Comparison of ENCODE assay signal across 1 cellular context in the genomic region with DNA sequence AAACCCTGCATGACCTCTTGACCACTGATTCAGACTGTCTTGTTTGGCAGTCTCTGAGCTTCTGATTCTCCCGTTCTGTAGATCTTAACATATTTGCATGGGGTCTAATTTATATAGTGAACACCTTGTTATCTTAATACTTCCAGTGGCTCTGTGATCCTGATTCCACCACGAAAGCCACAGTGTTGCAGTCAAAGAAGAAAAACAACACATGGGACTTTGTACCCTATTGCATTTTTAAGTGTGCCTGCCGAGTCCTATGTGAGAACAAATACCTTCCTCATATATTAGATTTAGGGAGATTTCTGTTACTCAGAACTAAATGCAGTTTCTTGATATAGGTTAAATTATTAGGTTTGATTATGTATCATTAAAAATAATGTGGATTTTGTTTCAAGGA.
TF ChIP-seq lines count a peak whose summit lies in the region.

No MANE protein-coding gene starts in this region.

TF ChIP-seq in HepG2, 621 proteins besides CTCF, POLR2A, EP300 and RAD21 (continues in another document):
- no peak for TF ChIP-seq MYNN (CRISPR knock-in tag; IDR thresholded peaks at IDR 0.05; ENCODE audit: low read depth)
- no peak for TF ChIP-seq MTF2 (CRISPR knock-in tag; IDR thresholded peaks at IDR 0.05; ENCODE audit: borderline replicate concordance)
- no peak for TF ChIP-seq FOXP1 (IDR thresholded peaks at IDR 0.05)
- 0 out of 2 replicates have a peak, but pooled peaks have one; percentile 35 for TF ChIP-seq FOXP1 (CRISPR knock-in tag; IDR thresholded peaks at IDR 0.05)
- TF ChIP-seq ZBTB1 (CRISPR knock-in tag; IDR thresholded peaks at IDR 0.05; ENCODE audit: borderline replicate concordance), result no peak
- TF ChIP-seq XRCC5 (optimal IDR thresholded peaks at IDR 0.05; ENCODE audit: low read length), result no peak
- no peak for TF ChIP-seq NCOA5 (CRISPR knock-in tag; IDR thresholded peaks at IDR 0.05)
- TF ChIP-seq, protein P1, sequence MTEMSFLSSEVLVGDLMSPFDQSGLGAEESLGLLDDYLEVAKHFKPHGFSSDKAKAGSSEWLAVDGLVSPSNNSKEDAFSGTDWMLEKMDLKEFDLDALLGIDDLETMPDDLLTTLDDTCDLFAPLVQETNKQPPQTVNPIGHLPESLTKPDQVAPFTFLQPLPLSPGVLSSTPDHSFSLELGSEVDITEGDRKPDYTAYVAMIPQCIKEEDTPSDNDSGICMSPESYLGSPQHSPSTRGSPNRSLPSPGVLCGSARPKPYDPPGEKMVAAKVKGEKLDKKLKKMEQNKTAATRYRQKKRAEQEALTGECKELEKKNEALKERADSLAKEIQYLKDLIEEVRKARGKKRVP (CRISPR knock-in tag; IDR thresholded peaks at IDR 0.05), result no peak
- TF ChIP-seq ZNF24 (IDR thresholded peaks at IDR 0.05), result no peak
- no peak for TF ChIP-seq ELF3 (CRISPR knock-in tag; IDR thresholded peaks at IDR 0.05)
- TF ChIP-seq NR2F6 (IDR thresholded peaks at IDR 0.05), result 0 out of 2 replicates have a peak, but pooled peaks have one; percentile 12
- TF ChIP-seq NR2F6 (CRISPR knock-in tag; IDR thresholded peaks at IDR 0.05), result no peak
- no peak for TF ChIP-seq ZNF17 (CRISPR knock-in tag; IDR thresholded peaks at IDR 0.05)
- TF ChIP-seq, protein P2, sequence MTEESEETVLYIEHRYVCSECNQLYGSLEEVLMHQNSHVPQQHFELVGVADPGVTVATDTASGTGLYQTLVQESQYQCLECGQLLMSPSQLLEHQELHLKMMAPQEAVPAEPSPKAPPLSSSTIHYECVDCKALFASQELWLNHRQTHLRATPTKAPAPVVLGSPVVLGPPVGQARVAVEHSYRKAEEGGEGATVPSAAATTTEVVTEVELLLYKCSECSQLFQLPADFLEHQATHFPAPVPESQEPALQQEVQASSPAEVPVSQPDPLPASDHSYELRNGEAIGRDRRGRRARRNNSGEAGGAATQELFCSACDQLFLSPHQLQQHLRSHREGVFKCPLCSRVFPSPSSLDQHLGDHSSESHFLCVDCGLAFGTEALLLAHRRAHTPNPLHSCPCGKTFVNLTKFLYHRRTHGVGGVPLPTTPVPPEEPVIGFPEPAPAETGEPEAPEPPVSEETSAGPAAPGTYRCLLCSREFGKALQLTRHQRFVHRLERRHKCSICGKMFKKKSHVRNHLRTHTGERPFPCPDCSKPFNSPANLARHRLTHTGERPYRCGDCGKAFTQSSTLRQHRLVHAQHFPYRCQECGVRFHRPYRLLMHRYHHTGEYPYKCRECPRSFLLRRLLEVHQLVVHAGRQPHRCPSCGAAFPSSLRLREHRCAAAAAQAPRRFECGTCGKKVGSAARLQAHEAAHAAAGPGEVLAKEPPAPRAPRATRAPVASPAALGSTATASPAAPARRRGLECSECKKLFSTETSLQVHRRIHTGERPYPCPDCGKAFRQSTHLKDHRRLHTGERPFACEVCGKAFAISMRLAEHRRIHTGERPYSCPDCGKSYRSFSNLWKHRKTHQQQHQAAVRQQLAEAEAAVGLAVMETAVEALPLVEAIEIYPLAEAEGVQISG (CRISPR knock-in tag; IDR thresholded peaks at IDR 0.05), result no peak
- no peak for TF ChIP-seq ZNF644 (CRISPR knock-in tag; IDR thresholded peaks at IDR 0.05; ENCODE audit: low read depth)
- TF ChIP-seq FOSL2 (CRISPR knock-in tag; IDR thresholded peaks at IDR 0.05), result no peak
- TF ChIP-seq HNF4A (CRISPR knock-in tag; IDR thresholded peaks at IDR 0.05), result peak; percentile 81
- no peak for TF ChIP-seq ZNF383 (CRISPR knock-in tag; IDR thresholded peaks at IDR 0.05; ENCODE audit: borderline replicate concordance)
- no peak for TF ChIP-seq TSC22D2 (CRISPR knock-in tag; IDR thresholded peaks at IDR 0.05; ENCODE audit: borderline replicate concordance)
- no peak for TF ChIP-seq ZSCAN20 (CRISPR knock-in tag; IDR thresholded peaks at IDR 0.05; ENCODE audit: borderline replicate concordance)
- peak; percentile 49 for TF ChIP-seq SAP130 (CRISPR knock-in tag; IDR thresholded peaks at IDR 0.05; ENCODE audit: low read depth)
- TF ChIP-seq SNAPC2 (CRISPR knock-in tag; IDR thresholded peaks at IDR 0.05), result no peak
- TF ChIP-seq ZNF550 (CRISPR knock-in tag; IDR thresholded peaks at IDR 0.05; ENCODE audit: borderline replicate concordance), result no peak
- no peak for TF ChIP-seq KDM2A (CRISPR knock-in tag; IDR thresholded peaks at IDR 0.05; ENCODE audit: borderline replicate concordance, low read depth)
- no peak for TF ChIP-seq ZNF549 (CRISPR knock-in tag; IDR thresholded peaks at IDR 0.05)
- TF ChIP-seq HNF4G (IDR thresholded peaks at IDR 0.05; ENCODE audit: borderline replicate concordance, low read depth, low read length), result peak; percentile 62
- no peak for TF ChIP-seq HNF4G (CRISPR knock-in tag; IDR thresholded peaks at IDR 0.05; ENCODE audit: borderline replicate concordance, low read depth)
- no peak for TF ChIP-seq ZNF570 (CRISPR knock-in tag; IDR thresholded peaks at IDR 0.05; ENCODE audit: borderline replicate concordance)
- TF ChIP-seq ATF6 (CRISPR knock-in tag; conservative IDR thresholded peaks at IDR 0.05), result no peak
- TF ChIP-seq ZNF749 (CRISPR knock-in tag; IDR thresholded peaks at IDR 0.05; ENCODE audit: borderline replicate concordance), result no peak
- no peak for TF ChIP-seq SALL1 (CRISPR knock-in tag; IDR thresholded peaks at IDR 0.05)
- TF ChIP-seq HDAC1 (CRISPR knock-in tag; IDR thresholded peaks at IDR 0.05), result no peak
- TF ChIP-seq CEBPG (CRISPR knock-in tag; IDR thresholded peaks at IDR 0.05), result peak; percentile 31; the same call in 1 of the 2 replicates
- no peak for TF ChIP-seq KLF11 (CRISPR knock-in tag; IDR thresholded peaks at IDR 0.05)
- peak; percentile 64; the same call in 1 of the 2 replicates for TF ChIP-seq GATAD2A (CRISPR knock-in tag; IDR thresholded peaks at IDR 0.05)
- TF ChIP-seq BCL6 (CRISPR knock-in tag; IDR thresholded peaks at IDR 0.05), result 0 out of 2 replicates have a peak, but pooled peaks have one; percentile 14
- TF ChIP-seq, protein P3, sequence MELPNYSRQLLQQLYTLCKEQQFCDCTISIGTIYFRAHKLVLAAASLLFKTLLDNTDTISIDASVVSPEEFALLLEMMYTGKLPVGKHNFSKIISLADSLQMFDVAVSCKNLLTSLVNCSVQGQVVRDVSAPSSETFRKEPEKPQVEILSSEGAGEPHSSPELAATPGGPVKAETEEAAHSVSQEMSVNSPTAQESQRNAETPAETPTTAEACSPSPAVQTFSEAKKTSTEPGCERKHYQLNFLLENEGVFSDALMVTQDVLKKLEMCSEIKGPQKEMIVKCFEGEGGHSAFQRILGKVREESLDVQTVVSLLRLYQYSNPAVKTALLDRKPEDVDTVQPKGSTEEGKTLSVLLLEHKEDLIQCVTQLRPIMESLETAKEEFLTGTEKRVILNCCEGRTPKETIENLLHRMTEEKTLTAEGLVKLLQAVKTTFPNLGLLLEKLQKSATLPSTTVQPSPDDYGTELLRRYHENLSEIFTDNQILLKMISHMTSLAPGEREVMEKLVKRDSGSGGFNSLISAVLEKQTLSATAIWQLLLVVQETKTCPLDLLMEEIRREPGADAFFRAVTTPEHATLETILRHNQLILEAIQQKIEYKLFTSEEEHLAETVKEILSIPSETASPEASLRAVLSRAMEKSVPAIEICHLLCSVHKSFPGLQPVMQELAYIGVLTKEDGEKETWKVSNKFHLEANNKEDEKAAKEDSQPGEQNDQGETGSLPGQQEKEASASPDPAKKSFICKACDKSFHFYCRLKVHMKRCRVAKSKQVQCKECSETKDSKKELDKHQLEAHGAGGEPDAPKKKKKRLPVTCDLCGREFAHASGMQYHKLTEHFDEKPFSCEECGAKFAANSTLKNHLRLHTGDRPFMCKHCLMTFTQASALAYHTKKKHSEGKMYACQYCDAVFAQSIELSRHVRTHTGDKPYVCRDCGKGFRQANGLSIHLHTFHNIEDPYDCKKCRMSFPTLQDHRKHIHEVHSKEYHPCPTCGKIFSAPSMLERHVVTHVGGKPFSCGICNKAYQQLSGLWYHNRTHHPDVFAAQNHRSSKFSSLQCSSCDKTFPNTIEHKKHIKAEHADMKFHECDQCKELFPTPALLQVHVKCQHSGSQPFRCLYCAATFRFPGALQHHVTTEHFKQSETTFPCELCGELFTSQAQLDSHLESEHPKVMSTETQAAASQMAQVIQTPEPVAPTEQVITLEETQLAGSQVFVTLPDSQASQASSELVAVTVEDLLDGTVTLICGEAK (IDR thresholded peaks at IDR 0.05), result no peak
- TF ChIP-seq, protein P3 (CRISPR knock-in tag; IDR thresholded peaks at IDR 0.05), result no peak
- TF ChIP-seq NFE2L1 (CRISPR knock-in tag; IDR thresholded peaks at IDR 0.05; ENCODE audit: borderline replicate concordance), result no peak
- TF ChIP-seq RBM39 (IDR thresholded peaks at IDR 0.05; ENCODE audit: low read depth, low read length, poor library complexity, severe bottlenecking), result no peak
- peak; percentile 58 for TF ChIP-seq ARID5B (CRISPR knock-in tag; IDR thresholded peaks at IDR 0.05)
